ENCODE assay signal across 1 cellular context in the genomic region with DNA sequence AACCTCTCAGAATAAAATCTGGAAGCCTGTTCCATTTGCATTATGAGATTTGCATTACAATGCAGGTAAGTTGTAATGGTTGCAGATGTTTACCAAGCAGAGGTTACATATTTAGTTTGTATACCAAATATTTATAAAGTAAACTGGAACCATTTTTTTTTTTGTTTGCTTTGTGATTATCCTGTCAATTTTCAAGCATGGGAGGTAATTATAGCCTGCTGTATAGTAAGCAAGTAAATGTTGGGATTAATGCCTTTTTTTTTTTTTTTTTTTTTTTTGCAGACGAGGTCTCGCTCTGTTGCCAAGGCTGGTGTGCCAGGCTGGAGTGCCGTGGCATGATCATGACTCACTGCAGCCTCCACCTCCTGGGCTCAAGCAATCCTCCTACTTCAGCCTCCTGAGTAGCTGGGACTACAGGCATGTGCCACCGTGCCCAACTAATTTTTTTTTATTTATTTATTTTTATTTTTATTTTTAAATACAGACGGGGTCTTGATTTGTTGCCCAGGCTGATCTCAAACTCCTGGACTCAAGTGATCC.
TF ChIP-seq lines count a peak whose summit lies in the region.

No MANE protein-coding gene starts in this region.

TF ChIP-seq in GM23338, 12 proteins besides CTCF, POLR2A, EP300 and RAD21 (continued from another document):
- TF ChIP-seq, protein P1, sequence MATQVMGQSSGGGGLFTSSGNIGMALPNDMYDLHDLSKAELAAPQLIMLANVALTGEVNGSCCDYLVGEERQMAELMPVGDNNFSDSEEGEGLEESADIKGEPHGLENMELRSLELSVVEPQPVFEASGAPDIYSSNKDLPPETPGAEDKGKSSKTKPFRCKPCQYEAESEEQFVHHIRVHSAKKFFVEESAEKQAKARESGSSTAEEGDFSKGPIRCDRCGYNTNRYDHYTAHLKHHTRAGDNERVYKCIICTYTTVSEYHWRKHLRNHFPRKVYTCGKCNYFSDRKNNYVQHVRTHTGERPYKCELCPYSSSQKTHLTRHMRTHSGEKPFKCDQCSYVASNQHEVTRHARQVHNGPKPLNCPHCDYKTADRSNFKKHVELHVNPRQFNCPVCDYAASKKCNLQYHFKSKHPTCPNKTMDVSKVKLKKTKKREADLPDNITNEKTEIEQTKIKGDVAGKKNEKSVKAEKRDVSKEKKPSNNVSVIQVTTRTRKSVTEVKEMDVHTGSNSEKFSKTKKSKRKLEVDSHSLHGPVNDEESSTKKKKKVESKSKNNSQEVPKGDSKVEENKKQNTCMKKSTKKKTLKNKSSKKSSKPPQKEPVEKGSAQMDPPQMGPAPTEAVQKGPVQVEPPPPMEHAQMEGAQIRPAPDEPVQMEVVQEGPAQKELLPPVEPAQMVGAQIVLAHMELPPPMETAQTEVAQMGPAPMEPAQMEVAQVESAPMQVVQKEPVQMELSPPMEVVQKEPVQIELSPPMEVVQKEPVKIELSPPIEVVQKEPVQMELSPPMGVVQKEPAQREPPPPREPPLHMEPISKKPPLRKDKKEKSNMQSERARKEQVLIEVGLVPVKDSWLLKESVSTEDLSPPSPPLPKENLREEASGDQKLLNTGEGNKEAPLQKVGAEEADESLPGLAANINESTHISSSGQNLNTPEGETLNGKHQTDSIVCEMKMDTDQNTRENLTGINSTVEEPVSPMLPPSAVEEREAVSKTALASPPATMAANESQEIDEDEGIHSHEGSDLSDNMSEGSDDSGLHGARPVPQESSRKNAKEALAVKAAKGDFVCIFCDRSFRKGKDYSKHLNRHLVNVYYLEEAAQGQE (IDR thresholded peaks at IDR 0.05; ENCODE audit: unreplicated experiment) = no peak
